In genomic region chr2:216497382-216497781, GRCh38 we compare ENCODE assay signal across 9 cellular contexts. TPM values are rescaled to one million over a fixed set of nuclear protein-coding genes. Genes with fewer than 3 reads are reported as not detected.
DNase-seq lines count a peak whose midpoint lies in the region; TF ChIP-seq lines count a peak whose summit lies in the region.
"Had no signal": no experiment of that assay in that cellular context is flagged by ENCODE, and none has a peak within 500 bp of the region (broad histone marks: within the 10 kb centered on the region; RNA-seq: fewer than 3 reads in every experiment).

No MANE protein-coding gene starts in this region.

- H2AFZ ChIP-seq in OCI-LY1 (ENCODE audit: low read length): no peak overlapping the region

- no peaks in the 10 kb centered on the region for H3K9me3 Mint-ChIP-seq in progenitor cell of endocrine pancreas (ENCODE audit: low read depth)

- H3K4me2 ChIP-seq in OCI-LY1 (ENCODE audit: low read length): peak overlapping the region; percentile 84

- peak overlapping the region; percentile 37 for H3K27ac Mint-ChIP-seq in progenitor cell of endocrine pancreas

- H3K36me3 ChIP-seq in OCI-LY1 (ENCODE audit: insufficient read depth, low read length): peaks cover 35% of the 10 kb centered on the region

- H4K20me1 ChIP-seq in OCI-LY1 (ENCODE audit: insufficient read depth, low read length): no peaks in the 10 kb centered on the region; the same call in 1 of the 2 replicates

- peak overlapping the region; percentile 92; the same call in 1 of the 2 replicates for H3K9ac ChIP-seq in OCI-LY1 (ENCODE audit: low read length)

- no peaks in the 10 kb centered on the region for H3K27me3 ChIP-seq in OCI-LY1 (ENCODE audit: insufficient read depth, low read length)

- H3K4me3 Mint-ChIP-seq in progenitor cell of endocrine pancreas (ENCODE audit: low read depth): peak overlapping the region; percentile 98

- H3K9me2 ChIP-seq in OCI-LY1 (ENCODE audit: low read depth, low read length): no peaks in the 10 kb centered on the region

- H3K4me3 ChIP-seq in GM12864 (ENCODE audit: low read depth, low read length) (peak overlapping the region; percentile 68), OCI-LY1 (ENCODE audit: low read depth, low read length, poor library complexity, severe bottlenecking) (peak overlapping the region; percentile 93), epithelial cell of proximal tubule (ENCODE audit: low read depth, low read length) (peak overlapping the region; percentile 76)

- peaks cover 32% of the 10 kb centered on the region for H3K4me1 Mint-ChIP-seq in progenitor cell of endocrine pancreas (ENCODE audit: low read depth)

- TF ChIP-seq CTCF in GM12864 (IDR thresholded peaks at IDR 0.05; ENCODE audit: low read depth, low read length, missing control alignments): no peak
- TF ChIP-seq CTCF in OCI-LY1 (IDR thresholded peaks at IDR 0.05; ENCODE audit: low read length): no peak
- no peak for TF ChIP-seq CTCF in epithelial cell of proximal tubule (conservative IDR thresholded peaks at IDR 0.05; ENCODE audit: low read depth, low read length)
- no peak for TF ChIP-seq CTCF in progenitor cell of endocrine pancreas (IDR thresholded peaks at IDR 0.05; ENCODE audit: unreplicated experiment)

- DNase-seq in GM12864 (ENCODE audit: low read depth): no peak
- DNase-seq in epithelial cell of proximal tubule (ENCODE audit: low read depth): no peak
- DNase-seq in progenitor cell of endocrine pancreas (ENCODE audit: low spot score, unreplicated experiment): no peak
- DNase-seq in G401 (ENCODE audit: low spot score): no peak
- DNase-seq in substantia nigra (lab: John Stamatoyannopoulos, UW): no peak
- no peak for DNase-seq in kidney tubule cell (ENCODE audit: low spot score)
- no peak for DNase-seq in stimulated activated CD4-positive, alpha-beta T cell treated with anti-CD3 and anti-CD28 coated beads, Interleukin-12 subunit alpha, Interleukin-12 subunit beta, amount 100 ng/mL, for 4 hours
- DNase-seq: NCI-H1930 had no signal

- in situ Hi-C loops in G401 (cut with HindIII; ENCODE audit: low sequenced_read_pairs): no loop called here

- H3K27me3 Mint-ChIP-seq in progenitor cell of endocrine pancreas: no peaks in the 10 kb centered on the region

- peaks cover 19% of the 10 kb centered on the region for H3K79me2 ChIP-seq in OCI-LY1 (ENCODE audit: insufficient read depth, low read length)

- H3K9me3 ChIP-seq in OCI-LY1 (ENCODE audit: low read length): no peaks in the 10 kb centered on the region

- no peak overlapping the region for H3K27ac ChIP-seq in OCI-LY1 (ENCODE audit: low read depth, low read length, poor library complexity, severe bottlenecking)
- no peak overlapping the region for H3K27ac ChIP-seq in substantia nigra (ENCODE audit: low read depth, low read length, poor library complexity, severe bottlenecking)

- H3K4me1 ChIP-seq in OCI-LY1 (ENCODE audit: insufficient read depth, low read length, severe bottlenecking): peaks cover 34% of the 10 kb centered on the region

- peaks cover 26% of the 10 kb centered on the region for H3K36me3 Mint-ChIP-seq in progenitor cell of endocrine pancreas (ENCODE audit: insufficient read depth)

- no peaks in the 10 kb centered on the region for H3F3A ChIP-seq in OCI-LY1 (ENCODE audit: insufficient read depth, low read length)

RNA-seq across cellular contexts. Expression of gene RPL37A, which starts 1.3 kb away (rescaled TPM):
- 1,752 and 2,984 TPM in 2 replicates for total RNA-seq in epithelial cell of proximal tubule
- 2,606 and 2,721 TPM in 2 replicates for total RNA-seq in progenitor cell of endocrine pancreas
- total RNA-seq in G401 (2014; rRNA removed; shearing (Covaris generic)): 1,405 and 2,009 TPM in 2 replicates
